ENCODE assay signal across 8 cellular contexts in genomic region chr12:46661161-46661845, GRCh38.
DNase-seq lines count a peak whose midpoint lies in the region; ATAC-seq and TF ChIP-seq lines count a peak whose summit lies in the region.

No MANE protein-coding gene starts in this region.

- H3K9me3 Mint-ChIP-seq in T-cell = no peaks in the 10 kb centered on the region
- H3K9me3 Mint-ChIP-seq in naive thymus-derived CD4-positive, alpha-beta T cell = no peaks in the 10 kb centered on the region

- H3K36me3 ChIP-seq in naive thymus-derived CD4-positive, alpha-beta T cell (ENCODE audit: control insufficient read depth in 2 of 3, insufficient read depth in 3 of 3, low read length in 3 of 3) = no peaks in the 10 kb centered on the region

- DNase-seq in AML-193 (lab: John Stamatoyannopoulos, UW) (peak; percentile 76 to 77), NCI-H1105 treated with DMSO at 0.1 percent for 48 hours (lab: John Stamatoyannopoulos, UW) (peak; percentile 74), T-cell (peak in 4 of 34 experiments; percentile 9 to 19 (median 12)), fibroblast of gingiva (ENCODE audit: low read depth) (peak; percentile 86), occipital lobe (lab: John Stamatoyannopoulos, UW) (no peak)
- DNase-seq in naive thymus-derived CD4-positive, alpha-beta T cell = peak in 7 of 9 donors; percentile 18 to 61 (median 50)

- H3K4me3 ChIP-seq in naive thymus-derived CD4-positive, alpha-beta T cell (ENCODE audit: low read length) = no peak overlapping the region

- no peaks in the 10 kb centered on the region for H3K27me3 Mint-ChIP-seq in T-cell
- H3K27me3 Mint-ChIP-seq in naive thymus-derived CD4-positive, alpha-beta T cell = no peaks in the 10 kb centered on the region

- H3K9me3 ChIP-seq in naive thymus-derived CD4-positive, alpha-beta T cell (ENCODE audit: control insufficient read depth in 2 of 3, low read length in 3 of 3) = no peaks in the 10 kb centered on the region

- H3K4me3 Mint-ChIP-seq in T-cell = no peak overlapping the region
- no peak overlapping the region for H3K4me3 Mint-ChIP-seq in naive thymus-derived CD4-positive, alpha-beta T cell

- H3K4me1 Mint-ChIP-seq in T-cell = peaks cover 30 to 35% (median 34%) of the 10 kb centered on the region in 3 donors
- H3K4me1 Mint-ChIP-seq in naive thymus-derived CD4-positive, alpha-beta T cell = peaks cover 11 to 53% (median 28%) of the 10 kb centered on the region in 7 donors

- no peak for TF ChIP-seq POLR2A in GM18505 (IDR thresholded peaks at IDR 0.05; ENCODE audit: borderline replicate concordance, extremely low read depth, insufficient read depth, insufficient read length)

- no peaks in the 10 kb centered on the region for H3K27me3 ChIP-seq in naive thymus-derived CD4-positive, alpha-beta T cell (ENCODE audit: control insufficient read depth in 2 of 2, insufficient read depth in 2 of 2, low read length in 2 of 2)

- peaks cover 0 to 9% of the 10 kb centered on the region in 2 donors for H3K4me1 ChIP-seq in naive thymus-derived CD4-positive, alpha-beta T cell (ENCODE audit: control insufficient read depth in 2 of 2, insufficient read depth in 2 of 2, low read length in 2 of 2)

- no peak overlapping the region for H3K27ac ChIP-seq in naive thymus-derived CD4-positive, alpha-beta T cell (ENCODE audit: low read depth, low read length)

- ATAC-seq in GM18505 (IDR thresholded peaks at IDR 0.05; ENCODE audit: unreplicated experiment) = peak; percentile 72
- peak; percentile 84 for ATAC-seq in HG02852 (IDR thresholded peaks at IDR 0.05; ENCODE audit: unreplicated experiment)
- peak; percentile 79 to 83 (median 83) for ATAC-seq in T-cell (replicated peaks in 1 of 4)
- ATAC-seq in naive thymus-derived CD4-positive, alpha-beta T cell = peak; percentile 79

- POLR2A ChIA-PET in T-cell (lab: Charles Lee) = no interaction called here
- POLR2A ChIA-PET in naive thymus-derived CD4-positive, alpha-beta T cell (lab: Charles Lee) = interaction anchor here (0.5 to 1.5 kb wide), 4 partner anchors 277 to 507 kb away, joined by 3 to 5 read pairs (median 4); no protein-coding TSS in a partner anchor

- H3K36me3 Mint-ChIP-seq in T-cell = no peaks in the 10 kb centered on the region
- peaks cover 0 to 3% (median 0%) of the 10 kb centered on the region in 5 donors for H3K36me3 Mint-ChIP-seq in naive thymus-derived CD4-positive, alpha-beta T cell

- CTCF ChIA-PET in T-cell (lab: Charles Lee) = interaction anchor here (0.9 to 1.6 kb wide), 10 partner anchors 9 to 536 kb away, joined by 3 to 7 read pairs (median 4); no protein-coding TSS in a partner anchor
- CTCF ChIA-PET in naive thymus-derived CD4-positive, alpha-beta T cell (lab: Charles Lee) = interaction anchor here (0.7 to 1.5 kb wide), 11 partner anchors 8 to 536 kb away, joined by 3 to 7 read pairs (median 3); no protein-coding TSS in a partner anchor

- intact Hi-C loops in naive thymus-derived CD4-positive, alpha-beta T cell (cut with micrococcal nuclease) = loop anchor here (1.0 to 10.0 kb wide), 17 partner anchors 54 to 669 kb away; partner anchors contain the start of gene SCAF11 (in 1 of the 2)

- no peak overlapping the region for H3K27ac Mint-ChIP-seq in T-cell
- H3K27ac Mint-ChIP-seq in naive thymus-derived CD4-positive, alpha-beta T cell = peak overlapping the region in 4 of 9 donors; percentile 32 to 58 (median 40)
